Comparison of ENCODE assay signal across 8 cellular contexts in genomic region chr19:41323023-41323422, GRCh38. TPM values are rescaled to one million over a fixed set of nuclear protein-coding genes. Genes with fewer than 3 reads are reported as not detected.
DNase-seq lines count a peak whose midpoint lies in the region; ATAC-seq lines count a peak whose summit lies in the region.
"Had no signal": no experiment of that assay in that cellular context is flagged by ENCODE, and none has a peak within 500 bp of the region (broad histone marks: within the 10 kb centered on the region; RNA-seq: fewer than 3 reads in every experiment).

No MANE protein-coding gene starts in this region.

- DNase-seq in adipocyte (ENCODE audit: low read depth) (peak; percentile 73), islet precursor cell (peak; percentile 91), kidney tubule cell (ENCODE audit: low spot score) (no peak), NCI-H446 (lab: John Stamatoyannopoulos, UW) (no peak)
- DNase-seq: stimulated activated CD4-positive, alpha-beta T cell treated with anti-CD3 and anti-CD28 coated beads, Interleukin-15, amount 100 ng/mL, for 24 hours had no signal

- H3K9ac ChIP-seq in HUES6 (ENCODE audit: low read length) = peak overlapping the region; percentile 86
- peak overlapping the region; percentile 80 for H3K9ac ChIP-seq in adipocyte (ENCODE audit: low read length)

- H3K27ac ChIP-seq in HUES6 (ENCODE audit: low read depth, low read length) (peak overlapping the region; percentile 96), temporal lobe (ENCODE audit: low read depth, low read length) (peak overlapping the region; percentile 74)

- H3K9me3 ChIP-seq in HUES6 (ENCODE audit: control insufficient read depth, insufficient read depth, low read depth, low read length) (no peaks in the 10 kb centered on the region), adipocyte (ENCODE audit: control insufficient read depth, low read length) (no peaks in the 10 kb centered on the region)

- H3K4me3 ChIP-seq in HUES6 (ENCODE audit: low read depth, low read length) (peak overlapping the region; percentile 23; the same call in 1 of the 2 replicates), adipocyte (ENCODE audit: low read length) (peak overlapping the region; percentile 5)

- H3K27me3 ChIP-seq in HUES6 (ENCODE audit: control insufficient read depth, insufficient read depth, low read length) (no peaks in the 10 kb centered on the region), adipocyte (replicated peaks; ENCODE audit: control insufficient read depth, insufficient read depth, low read length) (no peaks in the 10 kb centered on the region)

- H3K4me1 ChIP-seq in HUES6 (ENCODE audit: control insufficient read depth, insufficient read depth, low read length) (peaks cover 68% of the 10 kb centered on the region), adipocyte (ENCODE audit: control insufficient read depth, insufficient read depth, low read length) (peaks cover 52% of the 10 kb centered on the region)

- H3K36me3 ChIP-seq in HUES6 (ENCODE audit: control insufficient read depth, insufficient read depth, low read length) (peaks cover 39% of the 10 kb centered on the region), adipocyte (ENCODE audit: control insufficient read depth, insufficient read depth, low read length, severe bottlenecking) (peaks cover 26% of the 10 kb centered on the region)

- ATAC-seq in HG03378 (IDR thresholded peaks at IDR 0.05; ENCODE audit: unreplicated experiment) = no peak

RNA-seq across cellular contexts. Expression of gene CCDC97, which starts 13.1 kb away (rescaled TPM):
- total RNA-seq in temporal lobe = 6.4 TPM

RNA-seq across cellular contexts. Expression of gene TGFB1, which starts 30.7 kb away (rescaled TPM):
- 2.7 TPM for total RNA-seq in temporal lobe

RNA-seq across cellular contexts. Expression of gene B9D2, which starts 40.9 kb away (rescaled TPM):
- 2.2 TPM for total RNA-seq in temporal lobe

RNA-seq across cellular contexts. Expression of gene TMEM91, which starts 53.3 kb away (rescaled TPM):
- 4.2 TPM for total RNA-seq in temporal lobe

RNA-seq across cellular contexts. Expression of gene HNRNPUL1, which starts 58.9 kb away (rescaled TPM):
- 101 TPM for total RNA-seq in temporal lobe

Comparison
In these comparisons a context has a peak if more than half of its experiments do, and no peak if none do; other contexts are left out.
1. DNase-seq: peak in adipocyte (single experiment) and islet precursor cell (single experiment); none in kidney tubule cell (single experiment) and NCI-H446 (0 of 2).